In the genomic region with DNA sequence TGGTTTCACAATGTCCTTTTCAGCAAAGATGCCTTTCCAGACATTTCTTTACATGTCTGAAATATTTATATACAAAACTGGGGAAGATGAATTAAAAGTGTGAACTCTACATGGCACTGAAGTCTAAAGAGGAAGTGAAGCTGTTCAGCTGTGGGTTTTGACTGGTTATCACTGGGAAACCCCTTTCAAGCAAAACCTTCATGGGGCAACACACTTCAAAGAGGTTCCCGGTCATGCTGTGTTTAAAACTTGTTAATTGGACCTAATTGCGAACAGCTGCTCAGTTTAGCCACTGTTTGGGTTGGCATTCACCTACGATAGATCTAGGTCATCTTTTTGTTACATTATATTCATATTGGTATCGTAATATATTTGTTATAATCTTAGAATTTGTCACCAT, we compare ENCODE assay signal across 14 cellular contexts. TPM values are rescaled to one million over a fixed set of nuclear protein-coding genes. Genes with fewer than 3 reads are reported as not detected.
DNase-seq lines count a peak whose midpoint lies in the region; ATAC-seq and TF ChIP-seq lines count a peak whose summit lies in the region.
"Had no signal": no experiment of that assay in that cellular context is flagged by ENCODE, and none has a peak within 500 bp of the region (broad histone marks: within the 10 kb centered on the region; RNA-seq: fewer than 3 reads in every experiment).

No MANE protein-coding gene starts in this region.

- no peak overlapping the region for H3K4ac ChIP-seq in neuronal stem cell (ENCODE audit: low read length)

- no peak overlapping the region for H3K4me3 ChIP-seq in HEK293 (ENCODE audit: low read depth, low read length)
- no peak overlapping the region for H3K4me3 ChIP-seq in neuronal stem cell (ENCODE audit: low read length in 2 of 2)
- H3K4me3 ChIP-seq: SK-N-MC had no signal

- H3K4me1 ChIP-seq in HEK293 (ENCODE audit: control insufficient read depth, insufficient read depth, low read length) (peaks cover 2% of the 10 kb centered on the region; the same call in 1 of the 2 replicates), neuronal stem cell (ENCODE audit: control insufficient read depth in 2 of 2, insufficient read depth in 1 of 2, low read depth in 1 of 2, low read length in 2 of 2) (no peaks in the 10 kb centered on the region)

- H4K91ac ChIP-seq in neuronal stem cell (ENCODE audit: low read depth, low read length, poor library complexity): no peak overlapping the region

- H3K4me2 ChIP-seq in neuronal stem cell (ENCODE audit: insufficient read depth, low read length, poor library complexity, severe bottlenecking): no peak overlapping the region

- H2BK15ac ChIP-seq in neuronal stem cell (ENCODE audit: low read length): no peak overlapping the region

- H3K9me3 ChIP-seq in HEK293 (ENCODE audit: control insufficient read depth, insufficient read depth, low read depth, low read length) (no peaks in the 10 kb centered on the region), neuronal stem cell (replicated peaks in 1 of 2; ENCODE audit: control insufficient read depth in 2 of 2, insufficient read depth in 1 of 2, low read depth in 1 of 2, low read length in 2 of 2) (no peaks in the 10 kb centered on the region)

- WGBS in neuronal stem cell (ENCODE audit: extremely low coverage in 2 of 2, insufficient read length in 2 of 2, insufficient replicate concordance in 1 of 2), 2 donors: no CpG with 5 or more reads among the region's 4 CpGs

- TF ChIP-seq CTCF in HEK293 (tag by site-specific recombination; IDR thresholded peaks at IDR 0.05) (no peak), activated B cell treated with CpG ODN at 0.5 μM for 24 hours (IDR thresholded peaks at IDR 0.05) (no peak), glutamatergic neuron (IDR thresholded peaks at IDR 0.05; ENCODE audit: partially characterized antibody, unreplicated experiment) (no peak)

- H3K9me3 Mint-ChIP-seq in activated B cell treated with CpG ODN at 0.5 μM for 24 hours: peaks cover 5% of the 10 kb centered on the region
- no peaks in the 10 kb centered on the region for H3K9me3 Mint-ChIP-seq in glutamatergic neuron (ENCODE audit: unreplicated experiment)

- H2BK12ac ChIP-seq in neuronal stem cell (ENCODE audit: low read length): no peak overlapping the region

- intact Hi-C loops in activated B cell treated with CpG ODN at 0.5 μM for 24 hours (cut with micrococcal nuclease): no loop called here

- CTCF ChIA-PET in HEK293 (lab: Yijun Ruan, JAX) (interaction anchor here (0.9 kb wide), 1 partner anchor 23 kb away, joined by 5 read pairs; no protein-coding TSS in a partner anchor), activated B cell treated with CpG ODN at 0.5 μM for 24 hours (lab: Charles Lee) (no interaction called here)

- POLR2A ChIA-PET in HEK293 (lab: Yijun Ruan, JAX) (no interaction called here), activated B cell treated with CpG ODN at 0.5 μM for 24 hours (lab: Charles Lee) (no interaction called here)

- H3K36me3 Mint-ChIP-seq in activated B cell treated with CpG ODN at 0.5 μM for 24 hours (ENCODE audit: low read depth): no peaks in the 10 kb centered on the region
- peaks cover 1% of the 10 kb centered on the region for H3K36me3 Mint-ChIP-seq in glutamatergic neuron (ENCODE audit: unreplicated experiment)
- H3K36me3 Mint-ChIP-seq: brain had no signal

- no peak overlapping the region for H2BK120ac ChIP-seq in neuronal stem cell (ENCODE audit: low read depth, low read length)

- DNase-seq in activated B cell treated with CpG ODN at 0.5 μM for 24 hours (no peak), glutamatergic neuron (no peak), neuronal stem cell (ENCODE audit: low spot score) (no peak), inferior parietal cortex (ENCODE audit: extremely low spot score) (no peak), globus pallidus (ENCODE audit: low spot score) (no peak)
- DNase-seq: H7; NCI-H2029; stimulated activated CD8-positive, alpha-beta memory T cell treated with anti-CD3 and anti-CD28 coated beads, Interleukin-4, amount 100 ng/mL, for 48 hours had no signal

- no peaks in the 10 kb centered on the region for H3K79me1 ChIP-seq in neuronal stem cell (ENCODE audit: low read depth, low read length)

- H3K27ac Mint-ChIP-seq in activated B cell treated with CpG ODN at 0.5 μM for 24 hours: no peak overlapping the region
- no peak overlapping the region for H3K27ac Mint-ChIP-seq in glutamatergic neuron (ENCODE audit: unreplicated experiment)
- H3K27ac Mint-ChIP-seq: brain had no signal

- H2AK5ac ChIP-seq in neuronal stem cell (ENCODE audit: low read depth, low read length): no peak overlapping the region

- H2BK5ac ChIP-seq in neuronal stem cell (ENCODE audit: low read length): no peak overlapping the region

- peaks cover 0 to 4% (median 0%) of the 10 kb centered on the region in 3 experiments for H3K27me3 ChIP-seq in neuronal stem cell (ENCODE audit: control insufficient read depth in 3 of 3, insufficient read depth in 3 of 3, low read depth in 1 of 3, low read length in 3 of 3)

- H3K4me3 Mint-ChIP-seq in activated B cell treated with CpG ODN at 0.5 μM for 24 hours (no peak overlapping the region), glutamatergic neuron (ENCODE audit: unreplicated experiment) (no peak overlapping the region)
- H3K4me3 Mint-ChIP-seq: brain had no signal

- no peak overlapping the region for H3K23ac ChIP-seq in neuronal stem cell (ENCODE audit: low read depth, low read length, poor library complexity)

- H3K4me1 Mint-ChIP-seq in activated B cell treated with CpG ODN at 0.5 μM for 24 hours (peaks cover 7% of the 10 kb centered on the region), glutamatergic neuron (ENCODE audit: low read depth, unreplicated experiment) (no peaks in the 10 kb centered on the region)
- H3K4me1 Mint-ChIP-seq: brain had no signal

- no peak overlapping the region for H3K9ac ChIP-seq in neuronal stem cell (ENCODE audit: low read depth, low read length, poor library complexity)

- no peak overlapping the region for H3K14ac ChIP-seq in neuronal stem cell (ENCODE audit: low read length)

- peak; percentile 99 for ATAC-seq in GM18873 (IDR thresholded peaks at IDR 0.05; ENCODE audit: low FRiP score, unreplicated experiment)
- ATAC-seq in HG03439 (IDR thresholded peaks at IDR 0.05; ENCODE audit: unreplicated experiment): peak; percentile 97
- ATAC-seq in activated B cell treated with CpG ODN at 0.5 μM for 24 hours (ENCODE audit: low read depth): peak; percentile 50
- ATAC-seq: sciatic nerve had no signal

- no peak overlapping the region for H3K27ac ChIP-seq in HEK293 (ENCODE audit: extremely low read depth, low read depth, low read length)
- H3K27ac ChIP-seq in neuronal stem cell (replicated peaks; ENCODE audit: low read length): no peak overlapping the region
- H3K27ac ChIP-seq: SK-N-MC had no signal

- H2AFZ ChIP-seq in neuronal stem cell (ENCODE audit: low read length): no peak overlapping the region

- no peak overlapping the region for H3K18ac ChIP-seq in neuronal stem cell (ENCODE audit: low read length)

- H4K8ac ChIP-seq in neuronal stem cell (ENCODE audit: low read depth, low read length): no peak overlapping the region

- H3K27me3 Mint-ChIP-seq in activated B cell treated with CpG ODN at 0.5 μM for 24 hours: peaks cover 7% of the 10 kb centered on the region
- H3K27me3 Mint-ChIP-seq in glutamatergic neuron (ENCODE audit: unreplicated experiment): no peaks in the 10 kb centered on the region

- H3K36me3 ChIP-seq in HEK293 (ENCODE audit: control insufficient read depth in 2 of 2, insufficient read depth in 1 of 2, low read length in 2 of 2) (no peaks in the 10 kb centered on the region), neuronal stem cell (replicated peaks in 1 of 2; ENCODE audit: control insufficient read depth in 2 of 2, insufficient read depth in 2 of 2, low read length in 2 of 2) (no peaks in the 10 kb centered on the region)

TF ChIP-seq in HEK293, 187 proteins besides CTCF, POLR2A, EP300 and RAD21:
- TF ChIP-seq ZNF354C (tag by site-specific recombination; IDR thresholded peaks at IDR 0.05; ENCODE audit: borderline replicate concordance, low read depth) (no peak), ZNF133 (tag by site-specific recombination; IDR thresholded peaks at IDR 0.05) (0 out of 2 replicates have a peak, but pooled peaks have one; percentile 40), ZNF148 (tag by site-specific recombination; IDR thresholded peaks at IDR 0.05; ENCODE audit: borderline replicate concordance) (no peak), MZF1 (tag by site-specific recombination; IDR thresholded peaks at IDR 0.05; ENCODE audit: borderline replicate concordance) (no peak), ZNF426 (tag by site-specific recombination; IDR thresholded peaks at IDR 0.05) (no peak)

RNA-seq across cellular contexts. Expression of gene GDNF, which starts 20.0 kb away (rescaled TPM):
- total RNA-seq in activated B cell treated with CpG ODN at 0.5 μM for 24 hours: not detected in 2 replicates
- total RNA-seq in glutamatergic neuron (ENCODE audit: unreplicated experiment): 0.51 TPM
- polyA plus RNA-seq in neuronal stem cell (2013, experiment 1 of 2): 0.15 TPM
- polyA plus RNA-seq in neuronal stem cell (2013, experiment 2 of 2): 0.12 TPM
- total RNA-seq: sciatic nerve had no signal
